ENCODE assay signal across 11 cellular contexts in genomic region chr6:73696990-73697651, GRCh38. TPM values are rescaled to one million over a fixed set of nuclear protein-coding genes. Genes with fewer than 3 reads are reported as not detected.
DNase-seq lines count a peak whose midpoint lies in the region; ATAC-seq, FAIRE-seq and TF ChIP-seq lines count a peak whose summit lies in the region.
"Had no signal": no experiment of that assay in that cellular context is flagged by ENCODE, and none has a peak within 500 bp of the region (broad histone marks: within the 10 kb centered on the region; RNA-seq: fewer than 3 reads in every experiment).

No MANE protein-coding gene starts in this region.

- H3K14ac ChIP-seq in IMR-90 (replicated peaks; ENCODE audit: low read depth, low read length) = peak overlapping the region; percentile 12

- H3K4me3 Mint-ChIP-seq in natural killer cell = peak overlapping the region; percentile 85

- dilution Hi-C loops in IMR-90 (cut with HindIII; ENCODE audit: low sequenced_read_pairs, unreplicated experiment) = no loop called here

- DNase-seq in DND-41 (no peak), IMR-90 (no peak), GM12878 (ENCODE audit: low read depth, low spot score) (no peak), natural killer cell (no peak)
- DNase-seq in effector CD4-positive, alpha-beta T cell = no peak
- DNase-seq: NCI-H1417 had no signal

- H3K27ac ChIP-seq in DND-41 (ENCODE audit: low read length) (peak overlapping the region; percentile 78; the same call in 1 of the 2 replicates), IMR-90 (ENCODE audit: insufficient read depth, low read length) (no peak overlapping the region), GM12878 (ENCODE audit: control insufficient read depth, insufficient read depth) (no peak overlapping the region)

- SMC1A ChIA-PET in GM12878 (lab: Charles Lee; ENCODE audit: uncharacterized antibody, unreplicated experiment) = no interaction called here

- H2BK20ac ChIP-seq in IMR-90 (ENCODE audit: low read depth, low read length) = no peak overlapping the region; the same call in 1 of the 2 replicates

- H4K91ac ChIP-seq in IMR-90 (ENCODE audit: insufficient read depth, low read depth, low read length) = no peak overlapping the region

- no peak overlapping the region for H2BK5ac ChIP-seq in IMR-90 (ENCODE audit: low read depth, low read length, poor library complexity, severe bottlenecking)

- H3K27me3 Mint-ChIP-seq in natural killer cell (ENCODE audit: low read depth in 2 of 2) = peaks cover 11 to 12% of the 10 kb centered on the region in 2 donors

- H3K27ac Mint-ChIP-seq in natural killer cell = no peak overlapping the region

- peaks cover 16 to 27% of the 10 kb centered on the region in 2 donors for H3K4me1 Mint-ChIP-seq in natural killer cell

- H3K27me3 ChIP-seq in DND-41 (ENCODE audit: insufficient read depth, low read length, poor library complexity) = peaks cover 28% of the 10 kb centered on the region
- H3K27me3 ChIP-seq in IMR-90 (ENCODE audit: control insufficient read depth, insufficient read depth, low read length) = no peaks in the 10 kb centered on the region
- H3K27me3 ChIP-seq in GM12878 (replicated peaks in 1 of 2; ENCODE audit: control insufficient read depth in 2 of 2, insufficient read depth in 2 of 2, low read length in 1 of 2) = no peaks in the 10 kb centered on the region; a peak in 1 of 4 replicates
- H3K27me3 ChIP-seq: tibial nerve had no signal

- 92% methylated on average over 3 of the region's 10 CpGs; no CpG with 5 or more reads in 1 of the 2 experiments for WGBS in IMR-90 (ENCODE audit: extremely low coverage in 2 of 2, insufficient read length in 1 of 2), 2 experiments
- WGBS in GM12878 (ENCODE audit: insufficient coverage, insufficient replicate concordance, low lambda C conversion rate, missing lambda C conversion rate) = 58% methylated on average over 10 of the region's 10 CpGs

- peak overlapping the region; percentile 30; the same call in 1 of the 2 replicates for H4K5ac ChIP-seq in IMR-90 (ENCODE audit: low read depth, low read length)

- BruUV-seq in IMR-90 (replicated peaks; lab: Mats Ljungman, UMichigan) (no TSS peak), GM12878 (replicated peaks; lab: Mats Ljungman, UMichigan) (no TSS peak)

- peaks cover 6% of the 10 kb centered on the region for H3K9me1 ChIP-seq in IMR-90 (ENCODE audit: insufficient read depth, low read length)

- no peaks in the 10 kb centered on the region for H3K36me3 Mint-ChIP-seq in natural killer cell

- H3K9me3 Mint-ChIP-seq in natural killer cell = no peaks in the 10 kb centered on the region

- H4K20me1 ChIP-seq in DND-41 (ENCODE audit: insufficient read depth, low read length) (no peaks in the 10 kb centered on the region), IMR-90 (ENCODE audit: insufficient read depth, low read length) (no peaks in the 10 kb centered on the region), GM12878 (ENCODE audit: control insufficient read depth, insufficient read depth) (no peaks in the 10 kb centered on the region)

- intact Hi-C loops in IMR-90 (cut with micrococcal nuclease) (no loop called here), GM12878 (cut with micrococcal nuclease; ENCODE audit: unreplicated experiment) (no loop called here), natural killer cell (cut with micrococcal nuclease) (no loop called here)

- H4K8ac ChIP-seq in IMR-90 (ENCODE audit: low read depth in 2 of 2, low read length in 2 of 2) = peak overlapping the region in 1 of 2 experiments; percentile 36; a peak in 2 of 4 replicates

- FAIRE-seq in GM12878 (lab: Jason Lieb, UNC) = no peak
- FAIRE-seq: GM18507 had no signal

- H3K4ac ChIP-seq in IMR-90 (ENCODE audit: low read depth, low read length) = peak overlapping the region; percentile 36; the same call in 1 of the 2 replicates

- H2BK120ac ChIP-seq in IMR-90 (ENCODE audit: low read depth, low read length) = 0 out of 2 replicates have a peak overlapping the region, but pooled peaks have one; percentile 1

- ATAC-seq in DND-41 (ENCODE audit: insufficient read depth, low read depth) (no peak), IMR-90 (ENCODE audit: low read depth) (no peak), GM12878 (no peak), natural killer cell (no peak), GM19023 (IDR thresholded peaks at IDR 0.05; ENCODE audit: unreplicated experiment) (no peak), HG02763 (IDR thresholded peaks at IDR 0.05; ENCODE audit: unreplicated experiment) (no peak), HG02870 (IDR thresholded peaks at IDR 0.05; ENCODE audit: unreplicated experiment) (no peak)

- H3K4me3 ChIP-seq in DND-41 (ENCODE audit: low read depth in 1 of 2, low read length in 2 of 2) (peak overlapping the region; percentile 41 to 65; a peak in 3 of 4 replicates), IMR-90 (ENCODE audit: insufficient read depth, low read depth, low read length) (no peak overlapping the region), GM12878 (no peak overlapping the region)

- H3K36me3 ChIP-seq in DND-41 (ENCODE audit: insufficient read depth, low read length) (no peaks in the 10 kb centered on the region), IMR-90 (ENCODE audit: control insufficient read depth, insufficient read depth, low read length) (no peaks in the 10 kb centered on the region), GM12878 (ENCODE audit: control insufficient read depth in 2 of 2, insufficient read depth in 2 of 2, low read length in 1 of 2) (no peaks in the 10 kb centered on the region)
- H3K36me3 ChIP-seq: tibial nerve had no signal

- no peak for TF ChIP-seq EP300 in GM12878 (IDR thresholded peaks at IDR 0.05; ENCODE audit: borderline replicate concordance in 1 of 2, control insufficient read depth in 1 of 2, low read depth in 2 of 2, low read length in 2 of 2)

- peak overlapping the region; percentile 78; the same call in 1 of the 2 replicates for H2AK5ac ChIP-seq in IMR-90 (ENCODE audit: low read depth, low read length)

- no peak for TF ChIP-seq RAD21 in IMR-90 (IDR thresholded peaks at IDR 0.05; ENCODE audit: low read length)
- TF ChIP-seq RAD21 in GM12878 (IDR thresholded peaks at IDR 0.05; ENCODE audit: insufficient read depth, low read depth, low read length) = no peak

- H3K23ac ChIP-seq in IMR-90 (ENCODE audit: low read depth, low read length) = peak overlapping the region; percentile 73; the same call in 1 of the 2 replicates

- no peak overlapping the region for H3K18ac ChIP-seq in IMR-90 (ENCODE audit: low read depth, low read length)

- H3K79me1 ChIP-seq in IMR-90 (ENCODE audit: low read depth in 1 of 2, low read length in 2 of 2) = peaks cover 15 to 36% of the 10 kb centered on the region in 2 experiments

- no peaks in the 10 kb centered on the region for H3K9me3 ChIP-seq in DND-41 (ENCODE audit: insufficient read depth, low read length, severe bottlenecking)
- no peaks in the 10 kb centered on the region for H3K9me3 ChIP-seq in IMR-90 (ENCODE audit: control insufficient read depth, insufficient read depth, low read length)
- no peaks in the 10 kb centered on the region for H3K9me3 ChIP-seq in GM12878 (replicated peaks; ENCODE audit: control insufficient read depth, insufficient read depth, low read length)
- H3K9me3 ChIP-seq: tibial nerve had no signal

- H3K79me2 ChIP-seq in DND-41 (ENCODE audit: insufficient read depth, low read length) (peaks cover 5% of the 10 kb centered on the region; the same call in 1 of the 2 replicates), GM12878 (ENCODE audit: control insufficient read depth, insufficient read depth, low read length) (no peaks in the 10 kb centered on the region)

- H3K9ac ChIP-seq in DND-41 (ENCODE audit: low read depth, low read length) (peak overlapping the region; percentile 65), IMR-90 (ENCODE audit: low read depth, low read length) (no peak overlapping the region), GM12878 (ENCODE audit: control insufficient read depth, insufficient read depth, low read length) (no peak overlapping the region)

- CTCF ChIA-PET in IMR-90 (lab: Yijun Ruan, JAX) (no interaction called here), GM12878 (lab: Yijun Ruan, JAX) (no interaction called here)

- RAD21 ChIA-PET in GM12878 (lab: Charles Lee; ENCODE audit: unreplicated experiment) = no interaction called here

- in situ Hi-C loops in IMR-90 (cut with MboI; ENCODE audit: low sequenced_read_pairs) = no loop called here
- in situ Hi-C loops in GM12878 (cut with MboI) = no loop called here

- TF ChIP-seq CTCF in DND-41 (IDR thresholded peaks at IDR 0.05; ENCODE audit: borderline replicate concordance, extremely low read depth, low read length, poor library complexity, severe bottlenecking) = no peak
- no peak for TF ChIP-seq CTCF in IMR-90 (conservative IDR thresholded peaks at IDR 0.05; ENCODE audit: low read depth, low read length)
- TF ChIP-seq CTCF in GM12878 (IDR thresholded peaks at IDR 0.05 in 2 of 3, conservative IDR thresholded peaks at IDR 0.05 in 1 of 3; ENCODE audit: control insufficient read depth in 2 of 3, extremely low read depth in 1 of 3, insufficient read depth in 1 of 3, low read depth in 3 of 3, low read length in 3 of 3) = no peak
- TF ChIP-seq CTCF in natural killer cell (IDR thresholded peaks at IDR 0.05) = no peak

- TF ChIP-seq POLR2A in IMR-90 (IDR thresholded peaks at IDR 0.05; ENCODE audit: low read depth, low read length) = no peak
- no peak for TF ChIP-seq POLR2A in GM12878 (IDR thresholded peaks at IDR 0.05; ENCODE audit: low read depth, low read length)

- H2AFZ ChIP-seq in DND-41 (ENCODE audit: low read depth, low read length) = peak overlapping the region; percentile 87; the same call in 1 of the 2 replicates
- H2AFZ ChIP-seq in IMR-90 (replicated peaks; ENCODE audit: low read length, poor library complexity) = no peak overlapping the region
- H2AFZ ChIP-seq in GM12878 (ENCODE audit: control insufficient read depth, low read depth, low read length) = no peak overlapping the region; the same call in none of the 2 replicates

- H2AK9ac ChIP-seq in IMR-90 (replicated peaks; ENCODE audit: low read depth, low read length, poor library complexity) = peak overlapping the region; percentile 29

- no peak overlapping the region for H3K56ac ChIP-seq in IMR-90 (ENCODE audit: extremely low read depth, insufficient read depth, low read length)

- H3K4me2 ChIP-seq in DND-41 (ENCODE audit: insufficient read depth, low read length) (peak overlapping the region; percentile 77), IMR-90 (ENCODE audit: low read depth, low read length) (peak overlapping the region; percentile 96), GM12878 (ENCODE audit: control insufficient read depth, insufficient read depth) (0 out of 2 replicates have a peak overlapping the region, but pooled peaks have one; percentile 19)

- POLR2A ChIA-PET in IMR-90 (lab: Charles Lee; ENCODE audit: unreplicated experiment) (no interaction called here), GM12878 (lab: Charles Lee) (no interaction called here)

- no peak overlapping the region for H2BK15ac ChIP-seq in IMR-90 (ENCODE audit: low read depth, low read length)

- peaks cover 27% of the 10 kb centered on the region for H3K4me1 ChIP-seq in DND-41 (ENCODE audit: insufficient read depth, low read length)
- peaks cover 6% of the 10 kb centered on the region for H3K4me1 ChIP-seq in IMR-90 (ENCODE audit: control insufficient read depth, insufficient read depth, low read length)
- H3K4me1 ChIP-seq in GM12878 (ENCODE audit: control insufficient read depth, insufficient read depth, low read length) = no peaks in the 10 kb centered on the region

RNA-seq across cellular contexts. Expression of gene CD109, which starts 1.1 kb away (rescaled TPM):
- total RNA-seq in IMR-90 (2012; rRNA removed) (5.0 and 7.2 TPM in 2 replicates), GM12878 (2014; rRNA removed) (3.8 and 4.8 TPM in 2 replicates), GM12878 (2014; rRNA removed; fragmentation: Illumina TruSeq; extraction: Trizol) (3.4 and 3.8 TPM in 2 replicates), GM12878 (2021) (3.2 and 4.4 TPM in 2 replicates), natural killer cell (under 1 TPM; 0.24 to 0.88 (median 0.83) TPM)
- polyA plus RNA-seq in IMR-90 (2012; rRNA removed) (2.6 and 3.6 TPM in 2 replicates), GM12878 (2011; rRNA removed) (0.27 and 0.30 TPM in 2 replicates), GM12878 (2014; fragmentation: Illumina TruSeq; extraction: Trizol) (3.9 and 5.5 TPM in 2 replicates), GM12878 (2014; fragmentation: Nextera tagmentation; extraction: Ambion mirVana) (1 to 10 TPM; 1.0 to 1.5 TPM), GM12878 (2014; rRNA removed) (2.3 TPM in 2 replicates), GM12878 (2016; fragmentation: Nextera tagmentation; extraction: Ambion mirVana) (1 to 10 TPM; 1.4 to 2.0 TPM)
- polyA plus RNA-seq in IMR-90 (2012; cell fraction: cytosol; rRNA removed) = 0.88 and 1.2 TPM in 2 replicates
- polyA plus RNA-seq in IMR-90 (2012; cell fraction: nucleus; rRNA removed; ENCODE audit: low replicate concordance) = 0.77 and 3.6 TPM in 2 replicates
- total RNA-seq in GM12878 (2013; cell fraction: nucleolus; rRNA removed) = 2.0 and 2.7 TPM in 2 replicates
- polyA plus RNA-seq in GM12878 (2011; ENCODE audit: low read depth) = 0.58 TPM
- 0.05 and 0.09 TPM in 2 replicates for polyA plus RNA-seq in GM12878 (2011; cell fraction: cytosol; rRNA removed)
- polyA plus RNA-seq in GM12878 (2011; cell fraction: nucleus; rRNA removed) = 0.13 and 0.15 TPM in 2 replicates
- 0.60 and 1.4 TPM in 2 replicates for polyA plus RNA-seq in GM12878 (2012)
- polyA minus RNA-seq in GM12878 (2011; rRNA and poly(A)+ RNA removed) = 0.15 and 0.22 TPM in 2 replicates
- polyA minus RNA-seq in GM12878 (2011; cell fraction: cytosol; rRNA and poly(A)+ RNA removed) = 0.13 and 0.42 TPM in 2 replicates
- 0.10 and 0.60 TPM in 2 replicates for polyA minus RNA-seq in GM12878 (2011; cell fraction: nucleus; rRNA and poly(A)+ RNA removed)

RNA-seq across cellular contexts. Expression of gene SLC17A5, which starts 43.3 kb away (rescaled TPM):
- total RNA-seq in IMR-90 (2012; rRNA removed) = 27.2 and 37.5 TPM in 2 replicates
- 18.7 and 20.8 TPM in 2 replicates for polyA plus RNA-seq in IMR-90 (2012; rRNA removed)
- polyA plus RNA-seq in IMR-90 (2012; cell fraction: cytosol; rRNA removed) = 7.6 and 12.2 TPM in 2 replicates
- 4.0 and 9.1 TPM in 2 replicates for polyA plus RNA-seq in IMR-90 (2012; cell fraction: nucleus; rRNA removed; ENCODE audit: low replicate concordance)
- total RNA-seq in GM12878 (2013; cell fraction: nucleolus; rRNA removed) = 11.9 and 15.8 TPM in 2 replicates
- total RNA-seq in GM12878 (2014; rRNA removed) = 6.6 and 6.9 TPM in 2 replicates
- 5.9 TPM in 2 replicates for total RNA-seq in GM12878 (2014; rRNA removed; fragmentation: Illumina TruSeq; extraction: Trizol)
- total RNA-seq in GM12878 (2021) = 4.4 and 5.2 TPM in 2 replicates
- 1.9 TPM for polyA plus RNA-seq in GM12878 (2011; ENCODE audit: low read depth)
- 4.4 and 5.0 TPM in 2 replicates for polyA plus RNA-seq in GM12878 (2011; rRNA removed)
- polyA plus RNA-seq in GM12878 (2011; cell fraction: cytosol; rRNA removed) = 2.1 and 2.6 TPM in 2 replicates
- 1.4 and 1.6 TPM in 2 replicates for polyA plus RNA-seq in GM12878 (2011; cell fraction: nucleus; rRNA removed)
- 2.8 and 3.7 TPM in 2 replicates for polyA plus RNA-seq in GM12878 (2012)
- polyA plus RNA-seq in GM12878 (2014; fragmentation: Illumina TruSeq; extraction: Trizol) = 4.8 and 5.2 TPM in 2 replicates
- polyA plus RNA-seq in GM12878 (2014; fragmentation: Nextera tagmentation; extraction: Ambion mirVana) = 1 to 10 TPM; 2.3 to 2.7 TPM
- polyA plus RNA-seq in GM12878 (2014; rRNA removed) = 3.7 and 3.8 TPM in 2 replicates
- polyA plus RNA-seq in GM12878 (2016; fragmentation: Nextera tagmentation; extraction: Ambion mirVana) = 1 to 10 TPM; 6.5 to 7.2 TPM
- polyA minus RNA-seq in GM12878 (2011; rRNA and poly(A)+ RNA removed) = 6.1 and 9.2 TPM in 2 replicates
- polyA minus RNA-seq in GM12878 (2011; cell fraction: cytosol; rRNA and poly(A)+ RNA removed) = 1.9 and 2.7 TPM in 2 replicates
- 3.5 and 3.9 TPM in 2 replicates for polyA minus RNA-seq in GM12878 (2011; cell fraction: nucleus; rRNA and poly(A)+ RNA removed)
- 10 to 100 TPM in 1 of 3 donors, 1 to 10 TPM in 2; 8.5 to 13.8 (median 9.1) TPM for total RNA-seq in natural killer cell

Comparison
In these comparisons a context has a peak if more than half of its experiments do, and no peak if none do; other contexts are left out.
1. H3K4me2 ChIP-seq: peak in every context shown above with its lines; median percentile 96 in IMR-90; 77 in DND-41; 19 in GM12878.
2. H3K4me3 ChIP-seq: peak in DND-41 (2 of 2); none in IMR-90 (single experiment) and GM12878 (single experiment).